ENCODE assay signal across 16 cellular contexts in genomic region chr11:133931449-133932060, GRCh38. TPM values are rescaled to one million over a fixed set of nuclear protein-coding genes. Genes with fewer than 3 reads are reported as not detected.
DNase-seq lines count a peak whose midpoint lies in the region; ATAC-seq and TF ChIP-seq lines count a peak whose summit lies in the region.
"Had no signal": no experiment of that assay in that cellular context is flagged by ENCODE, and none has a peak within 500 bp of the region (broad histone marks: within the 10 kb centered on the region; RNA-seq: fewer than 3 reads in every experiment).

No MANE protein-coding gene starts in this region.

- H3K27me3 Mint-ChIP-seq in WTC11 (ENCODE audit: low read depth) (no peaks in the 10 kb centered on the region), memory B cell (peaks cover 7% of the 10 kb centered on the region)
- H3K27me3 Mint-ChIP-seq: CD4-positive, CD25-positive, alpha-beta regulatory T cell had no signal

- CTCF ChIA-PET in WTC11 (lab: Charles Lee): interaction anchor here (0.9 to 2.3 kb wide), 2 partner anchors 103 to 114 kb away, joined by 3 to 9 read pairs; no protein-coding TSS in a partner anchor

- no peak for ATAC-seq in Right ventricle myocardium inferior
- no peak for ATAC-seq in Right ventricle myocardium superior (ENCODE audit: poor library complexity)
- no peak for ATAC-seq in WTC11
- no peak for ATAC-seq in memory B cell (ENCODE audit: low read depth)
- no peak for ATAC-seq in GM21381 (IDR thresholded peaks at IDR 0.05; ENCODE audit: unreplicated experiment)

- WGBS in prostate gland: 91% methylated on average over 17 of the region's 19 CpGs

- peaks cover 29% of the 10 kb centered on the region; the same call in 1 of the 2 replicates for H3K36me3 Mint-ChIP-seq in WTC11
- no peaks in the 10 kb centered on the region for H3K36me3 Mint-ChIP-seq in memory B cell
- H3K36me3 Mint-ChIP-seq: CD4-positive, CD25-positive, alpha-beta regulatory T cell had no signal

- intact Hi-C loops in Right ventricle myocardium inferior (cut with DNase I): no loop called here
- intact Hi-C loops in Right ventricle myocardium superior (cut with DNase I): no loop called here
- intact Hi-C loops in prostate gland (cut with DNase I): no loop called here

- H3K4me3 Mint-ChIP-seq in WTC11 (no peak overlapping the region), memory B cell (no peak overlapping the region)
- H3K4me3 Mint-ChIP-seq: CD4-positive, CD25-positive, alpha-beta regulatory T cell had no signal

- H3K4me1 ChIP-seq in prostate gland (replicated peaks): no peaks in the 10 kb centered on the region

- no peak for TF ChIP-seq POLR2A in prostate gland (IDR thresholded peaks at IDR 0.05)

- H3K36me3 ChIP-seq in prostate gland: no peaks in the 10 kb centered on the region

- no peaks in the 10 kb centered on the region for H3K9me3 Mint-ChIP-seq in WTC11
- H3K9me3 Mint-ChIP-seq in memory B cell: no peaks in the 10 kb centered on the region

- H3K27me3 ChIP-seq in prostate gland (replicated peaks; ENCODE audit: insufficient read depth): no peaks in the 10 kb centered on the region

- TF ChIP-seq CTCF in WTC11 (IDR thresholded peaks at IDR 0.05) (no peak), prostate gland (IDR thresholded peaks at IDR 0.05) (no peak)

- H3K27ac Mint-ChIP-seq in WTC11: peak overlapping the region; percentile 74; the same call in 1 of the 2 replicates
- H3K27ac Mint-ChIP-seq in memory B cell: peak overlapping the region; percentile 74

- H3K9me3 ChIP-seq in prostate gland: no peaks in the 10 kb centered on the region
- H3K9me3 ChIP-seq: HAP-1 had no signal

- no peak overlapping the region for H3K27ac ChIP-seq in prostate gland
- H3K27ac ChIP-seq: GM23248 had no signal

- H3K4me3 ChIP-seq in prostate gland: no peak overlapping the region
- H3K4me3 ChIP-seq: GM23248, HAP-1 had no signal

- DNase-seq in Right ventricle myocardium inferior (ENCODE audit: missing footprints) (peak; percentile 68), Right ventricle myocardium superior (no peak), WTC11 (ENCODE audit: low spot score) (no peak), memory B cell (ENCODE audit: low spot score in 2 of 2) (no peak), prostate gland (ENCODE audit: low spot score) (no peak), epidermal melanocyte (ENCODE audit: insufficient read length, low spot score) (no peak)
- DNase-seq: CD4-positive, CD25-positive, alpha-beta regulatory T cell; DMS79 treated with DMSO at 0.1 percent for 48 hours; Kasumi-1; NCI-H1694; NCI-H2081; NCI-H2171; NCI-H524 treated with DMSO at 0.1 percent for 48 hours had no signal

- H3K4me1 Mint-ChIP-seq in WTC11 (peaks cover 7% of the 10 kb centered on the region), memory B cell (peaks cover 3% of the 10 kb centered on the region)

- POLR2A ChIA-PET in WTC11 (lab: Charles Lee): no interaction called here

TF ChIP-seq in WTC11, 78 proteins besides CTCF, POLR2A, EP300 and RAD21 (continues in another document):
- TF ChIP-seq MYBL2 (CRISPR knock-in tag; IDR thresholded peaks at IDR 0.05) (no peak), AFF4 (CRISPR knock-in tag; IDR thresholded peaks at IDR 0.05; ENCODE audit: borderline replicate concordance) (no peak), TP53 (CRISPR knock-in tag; IDR thresholded peaks at IDR 0.05) (no peak), E2F5 (CRISPR knock-in tag; IDR thresholded peaks at IDR 0.05) (no peak), TCF7 (CRISPR knock-in tag; IDR thresholded peaks at IDR 0.05; ENCODE audit: low read depth) (no peak), E2F1 (CRISPR knock-in tag; IDR thresholded peaks at IDR 0.05) (no peak), CDX4 (CRISPR knock-in tag; IDR thresholded peaks at IDR 0.05; ENCODE audit: borderline replicate concordance) (no peak), CREB1 (CRISPR knock-in tag; IDR thresholded peaks at IDR 0.05) (no peak), GRHL2 (CRISPR knock-in tag; IDR thresholded peaks at IDR 0.05; ENCODE audit: insufficient replicate concordance, severe bottlenecking) (no peak), CREM (CRISPR knock-in tag; IDR thresholded peaks at IDR 0.05) (no peak), ZNF532 (CRISPR knock-in tag; IDR thresholded peaks at IDR 0.05; ENCODE audit: borderline replicate concordance) (no peak), ZBTB21 (CRISPR knock-in tag; IDR thresholded peaks at IDR 0.05; ENCODE audit: borderline replicate concordance) (no peak), ESRRA (CRISPR knock-in tag; IDR thresholded peaks at IDR 0.05; ENCODE audit: borderline replicate concordance) (no peak)

RNA-seq across cellular contexts. Expression of gene IGSF9B, which starts 25.2 kb away (rescaled TPM):
- 41.7 TPM for total RNA-seq in Right ventricle myocardium inferior
- total RNA-seq in Right ventricle myocardium superior: 38.9 TPM
- total RNA-seq in WTC11 (2021): 52.7 to 57.1 TPM (median 55.2 TPM) in 3 replicates
- 10 to 100 TPM; 10.2 to 35.3 TPM for total RNA-seq in prostate gland
- total RNA-seq: GM23248 had no signal
